ENCODE assay signal across 2 cellular contexts in genomic region chr7:150290329-150290728, GRCh38.
TF ChIP-seq lines count a peak whose summit lies in the region.

No MANE protein-coding gene starts in this region.

TF ChIP-seq in GM12891, 5 proteins besides CTCF, POLR2A, EP300 and RAD21:
- TF ChIP-seq SPI1 (IDR thresholded peaks at IDR 0.05; ENCODE audit: low read depth, low read length), result peak; percentile 25

TF ChIP-seq in GM12878, 131 proteins besides CTCF, POLR2A, EP300 and RAD21:
- peak; percentile 50; the same call in 1 of the 2 replicates for TF ChIP-seq JUNB (IDR thresholded peaks at IDR 0.05)
